In genomic region chr4:156291317-156291716, GRCh38 we compare ENCODE assay signal across 16 cellular contexts.
DNase-seq lines count a peak whose midpoint lies in the region; ATAC-seq and TF ChIP-seq lines count a peak whose summit lies in the region.
"Had no signal": no experiment of that assay in that cellular context is flagged by ENCODE, and none has a peak within 500 bp of the region (broad histone marks: within the 10 kb centered on the region; RNA-seq: fewer than 3 reads in every experiment).

No MANE protein-coding gene starts in this region.

- CTCF ChIA-PET in WTC11 (lab: Charles Lee): no interaction called here
- CTCF ChIA-PET in HEK293T (lab: Yijun Ruan, JAX): no interaction called here

- H2AFZ ChIP-seq in hepatocyte: no peak overlapping the region

- H3K79me2 ChIP-seq in hepatocyte: no peaks in the 10 kb centered on the region

- no peaks in the 10 kb centered on the region for H3K9me2 ChIP-seq in hepatocyte (replicated peaks; ENCODE audit: insufficient read depth)

- H3K4me3 Mint-ChIP-seq in HFFc6: peak overlapping the region; percentile 50
- 0 out of 2 replicates have a peak overlapping the region, but pooled peaks have one; percentile 17 for H3K4me3 Mint-ChIP-seq in WTC11
- H3K4me3 Mint-ChIP-seq: activated CD8-positive, alpha-beta T cell treated with anti-CD3 and anti-CD28 coated beads for 36 hours; B cell; memory B cell had no signal

- no peak for TF ChIP-seq CTCF in HFFc6 (IDR thresholded peaks at IDR 0.05)
- TF ChIP-seq CTCF in WTC11 (IDR thresholded peaks at IDR 0.05): no peak
- no peak for TF ChIP-seq CTCF in hepatocyte (IDR thresholded peaks at IDR 0.05; ENCODE audit: poor library complexity)

- H3K9me3 ChIP-seq in hepatocyte (ENCODE audit: low read depth): no peaks in the 10 kb centered on the region
- H3K9me3 ChIP-seq: pancreas, upper lobe of right lung had no signal

- H3K9me3 Mint-ChIP-seq in HFFc6 (no peaks in the 10 kb centered on the region), WTC11 (peaks cover 7% of the 10 kb centered on the region)

- H3K4me1 ChIP-seq in hepatocyte (ENCODE audit: insufficient read depth): peaks cover 11% of the 10 kb centered on the region
- H3K4me1 ChIP-seq: upper lobe of right lung had no signal

- POLR2A ChIA-PET in WTC11 (lab: Charles Lee): no interaction called here
- POLR2A ChIA-PET in HEK293T (lab: Yijun Ruan, JAX): no interaction called here

- H3K27ac Mint-ChIP-seq in HFFc6 (peak overlapping the region; percentile 57), WTC11 (no peak overlapping the region)
- H3K27ac Mint-ChIP-seq: activated CD8-positive, alpha-beta T cell treated with anti-CD3 and anti-CD28 coated beads for 36 hours; B cell; memory B cell had no signal

- H3K4me1 Mint-ChIP-seq in HFFc6 (ENCODE audit: low read depth): peaks cover 51% of the 10 kb centered on the region
- H3K4me1 Mint-ChIP-seq in WTC11: peaks cover 24% of the 10 kb centered on the region
- H3K4me1 Mint-ChIP-seq: B cell, memory B cell had no signal

- WGBS in hepatocyte (ENCODE audit: low lambda C conversion rate, missing lambda C conversion rate): 17% methylated on average over 1 of the region's 1 CpG

- no peaks in the 10 kb centered on the region for H4K20me1 ChIP-seq in hepatocyte (ENCODE audit: insufficient read depth, poor library complexity, severe bottlenecking)

- H3K36me3 Mint-ChIP-seq in HFFc6 (ENCODE audit: low read depth) (no peaks in the 10 kb centered on the region), WTC11 (peaks cover 6% of the 10 kb centered on the region)
- H3K36me3 Mint-ChIP-seq: memory B cell had no signal

- peak; percentile 52 for DNase-seq in A172 (ENCODE audit: low spot score)
- DNase-seq in HFFc6: peak; percentile 51
- DNase-seq in WTC11 (ENCODE audit: low spot score): no peak
- peak; percentile 19 for DNase-seq in hepatocyte (ENCODE audit: low spot score)
- DNase-seq in stimulated activated CD8-positive, alpha-beta memory T cell treated with anti-CD3 and anti-CD28 coated beads, Interleukin-4, amount 100 ng/mL, for 48 hours: no peak
- DNase-seq in Ammon's horn (ENCODE audit: low spot score): no peak
- no peak for DNase-seq in HEK293T (ENCODE audit: extremely low spot score)
- DNase-seq: activated CD8-positive, alpha-beta T cell treated with anti-CD3 and anti-CD28 coated beads for 36 hours; caudate nucleus; DND-41; pancreas; upper lobe of right lung had no signal

- no peaks in the 10 kb centered on the region for H3K36me3 ChIP-seq in hepatocyte (replicated peaks; ENCODE audit: insufficient read depth, low read depth)
- H3K36me3 ChIP-seq: pancreas, upper lobe of right lung had no signal

- H3K4me2 ChIP-seq in hepatocyte: no peak overlapping the region

- H3K27me3 Mint-ChIP-seq in HFFc6 (ENCODE audit: insufficient read depth) (no peaks in the 10 kb centered on the region; the same call in 1 of the 2 replicates), WTC11 (ENCODE audit: low read depth) (peaks cover 2% of the 10 kb centered on the region; the same call in 1 of the 2 replicates)
- H3K27me3 Mint-ChIP-seq: activated CD8-positive, alpha-beta T cell treated with anti-CD3 and anti-CD28 coated beads for 36 hours; B cell; memory B cell had no signal

- peak overlapping the region; percentile 33 for H3K27ac ChIP-seq in hepatocyte
- H3K27ac ChIP-seq: HL-60, pancreas, upper lobe of right lung had no signal

- no peak for ATAC-seq in WTC11
- ATAC-seq in GM18868 (IDR thresholded peaks at IDR 0.05; ENCODE audit: unreplicated experiment): no peak
- ATAC-seq: activated CD8-positive, alpha-beta T cell treated with anti-CD3 and anti-CD28 coated beads for 36 hours; pancreas; upper lobe of right lung had no signal

- no peak overlapping the region for H3K4me3 ChIP-seq in hepatocyte
- H3K4me3 ChIP-seq: pancreas, upper lobe of right lung had no signal

- no peaks in the 10 kb centered on the region for H3K27me3 ChIP-seq in hepatocyte
- H3K27me3 ChIP-seq: pancreas, upper lobe of right lung had no signal

TF ChIP-seq in WTC11, 78 proteins besides CTCF, POLR2A, EP300 and RAD21:
- TF ChIP-seq ESRRA (CRISPR knock-in tag; IDR thresholded peaks at IDR 0.05; ENCODE audit: borderline replicate concordance): no peak
- TF ChIP-seq ZNF671 (CRISPR knock-in tag; IDR thresholded peaks at IDR 0.05): no peak
- TF ChIP-seq TEAD1 (CRISPR knock-in tag; IDR thresholded peaks at IDR 0.05): no peak
- no peak for TF ChIP-seq ZNF281 (CRISPR knock-in tag; IDR thresholded peaks at IDR 0.05)
- TF ChIP-seq E2F5 (CRISPR knock-in tag; IDR thresholded peaks at IDR 0.05): no peak
- TF ChIP-seq ZNF138 (CRISPR knock-in tag; conservative IDR thresholded peaks at IDR 0.05): no peak

TF ChIP-seq in HEK293T, 16 proteins besides CTCF, POLR2A, EP300 and RAD21:
- no peak for TF ChIP-seq SP1 (IDR thresholded peaks at IDR 0.05)
- no peak for TF ChIP-seq FOXA1 (IDR thresholded peaks at IDR 0.05)
- no peak for TF ChIP-seq HDGF (IDR thresholded peaks at IDR 0.05; ENCODE audit: borderline replicate concordance)
- no peak for TF ChIP-seq CTBP1 (IDR thresholded peaks at IDR 0.05; ENCODE audit: borderline replicate concordance)
- TF ChIP-seq FOXM1 (IDR thresholded peaks at IDR 0.05; ENCODE audit: borderline replicate concordance): no peak
- no peak for TF ChIP-seq L3MBTL2 (conservative IDR thresholded peaks at IDR 0.05)
- no peak for TF ChIP-seq NFRKB (IDR thresholded peaks at IDR 0.05)
- no peak for TF ChIP-seq SUZ12 (IDR thresholded peaks at IDR 0.05)
- TF ChIP-seq ELF4 (IDR thresholded peaks at IDR 0.05): no peak
- no peak for TF ChIP-seq TARDBP (IDR thresholded peaks at IDR 0.05)
- TF ChIP-seq LEF1 (IDR thresholded peaks at IDR 0.05; ENCODE audit: borderline replicate concordance): no peak
- no peak for TF ChIP-seq ARNT (IDR thresholded peaks at IDR 0.05)
- no peak for TF ChIP-seq PKNOX1 (IDR thresholded peaks at IDR 0.05)
- no peak for TF ChIP-seq BHLHE40 (IDR thresholded peaks at IDR 0.05; ENCODE audit: borderline replicate concordance)
- TF ChIP-seq ZNF384 (IDR thresholded peaks at IDR 0.05): no peak
- TF ChIP-seq FOXK2 (IDR thresholded peaks at IDR 0.05): no peak

Comparison
In these comparisons a context has a peak if more than half of its experiments do, and no peak if none do; other contexts are left out.
1. DNase-seq: peak in A172 (single experiment), HFFc6 (single experiment) and hepatocyte (single experiment); none in WTC11 (single experiment), stimulated activated CD8-positive, alpha-beta memory T cell treated with anti-CD3 and anti-CD28 coated beads, Interleukin-4, amount 100 ng/mL, for 48 hours (single experiment), Ammon's horn (single experiment) and HEK293T (single experiment).